Comparison of ENCODE assay signal across 8 cellular contexts in the genomic region with DNA sequence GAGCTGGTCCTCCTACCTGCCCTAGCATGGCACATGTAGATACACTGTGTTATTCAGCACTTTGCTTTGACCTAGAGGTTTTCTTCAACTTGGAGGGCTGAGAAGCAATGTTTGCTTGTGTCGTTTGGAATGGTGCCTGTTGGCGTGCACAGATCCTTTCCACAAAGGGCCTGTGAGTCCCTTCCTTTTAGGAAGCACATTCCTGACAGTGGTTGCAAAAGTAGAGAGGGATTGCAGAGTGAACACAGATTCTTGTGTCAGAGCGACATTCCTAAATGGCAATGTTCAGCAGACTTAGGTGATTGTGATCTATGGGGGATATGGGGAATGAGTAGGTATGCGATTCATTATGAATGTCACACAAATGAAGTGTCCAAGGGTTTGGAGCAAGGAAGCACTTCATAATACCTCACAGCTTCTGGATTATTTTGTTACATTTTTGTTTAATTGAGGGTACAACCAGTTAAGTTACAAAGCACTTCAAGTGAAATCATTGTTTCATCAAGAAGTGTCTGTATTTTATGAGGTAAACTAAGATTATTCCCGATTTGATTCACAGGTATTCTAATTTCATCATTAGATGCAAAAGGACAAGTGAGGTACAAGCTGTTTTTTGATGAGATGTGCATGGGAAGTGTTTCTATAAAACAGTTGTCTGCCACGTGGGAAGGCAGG. TPM values are rescaled to one million over a fixed set of nuclear protein-coding genes. Genes with fewer than 3 reads are reported as not detected.
DNase-seq lines count a peak whose midpoint lies in the region; ATAC-seq and TF ChIP-seq lines count a peak whose summit lies in the region.

No MANE protein-coding gene starts in this region.

- H3K27me3 Mint-ChIP-seq in CD4-positive, CD25-positive, alpha-beta regulatory T cell, result peaks cover 6% of the 10 kb centered on the region
- peaks cover 7% of the 10 kb centered on the region for H3K27me3 Mint-ChIP-seq in neural progenitor cell (ENCODE audit: insufficient read depth, low read depth)

- peaks cover 9% of the 10 kb centered on the region for H3F3A ChIP-seq in neural progenitor cell (ENCODE audit: low read depth)

- H3K4me2 ChIP-seq in OCI-LY3 (ENCODE audit: low read length), result peak overlapping the region; percentile 80
- peak overlapping the region; percentile 82 for H3K4me2 ChIP-seq in neural progenitor cell

- H2AFZ ChIP-seq in OCI-LY3 (ENCODE audit: low read depth, low read length), result no peak overlapping the region
- H2AFZ ChIP-seq in neural progenitor cell (replicated peaks), result peak overlapping the region; percentile 85

- H3K27me3 ChIP-seq in CD4-positive, CD25-positive, alpha-beta regulatory T cell (ENCODE audit: control insufficient read depth, insufficient read depth, low read length), result no peaks in the 10 kb centered on the region
- H3K27me3 ChIP-seq in OCI-LY3 (ENCODE audit: low read depth, low read length) (no peaks in the 10 kb centered on the region), neural progenitor cell (peaks cover 37% of the 10 kb centered on the region)

- H3K4me3 ChIP-seq in CD4-positive, CD25-positive, alpha-beta regulatory T cell (ENCODE audit: low read depth, low read length), result peak overlapping the region; percentile 89
- H3K4me3 ChIP-seq in OCI-LY3 (ENCODE audit: low read length), result peak overlapping the region; percentile 99
- peak overlapping the region; percentile 63 for H3K4me3 ChIP-seq in epithelial cell of proximal tubule (ENCODE audit: low read depth, low read length)
- H3K4me3 ChIP-seq in neural progenitor cell, result peak overlapping the region; percentile 50

- H3K27ac Mint-ChIP-seq in CD4-positive, CD25-positive, alpha-beta regulatory T cell, result peak overlapping the region; percentile 62 to 99 (median 94)
- H3K27ac Mint-ChIP-seq in neural progenitor cell, result no peak overlapping the region

- H3K9me3 Mint-ChIP-seq in CD4-positive, CD25-positive, alpha-beta regulatory T cell, result peaks cover 0 to 2% (median 0%) of the 10 kb centered on the region in 7 donors
- no peaks in the 10 kb centered on the region for H3K9me3 Mint-ChIP-seq in neural progenitor cell

- H3K4me1 Mint-ChIP-seq in CD4-positive, CD25-positive, alpha-beta regulatory T cell, result peaks cover 9 to 42% (median 24%) of the 10 kb centered on the region in 4 donors
- peaks cover 16% of the 10 kb centered on the region for H3K4me1 Mint-ChIP-seq in neural progenitor cell

- H4K20me1 ChIP-seq in OCI-LY3 (ENCODE audit: insufficient read depth, low read length) (peaks cover 8% of the 10 kb centered on the region), neural progenitor cell (ENCODE audit: low read depth) (no peaks in the 10 kb centered on the region)

- H3K36me3 ChIP-seq in CD4-positive, CD25-positive, alpha-beta regulatory T cell (ENCODE audit: control insufficient read depth, insufficient read depth, low read length), result no peaks in the 10 kb centered on the region
- H3K36me3 ChIP-seq in OCI-LY3 (replicated peaks; ENCODE audit: low read depth, low read length) (peaks cover 32% of the 10 kb centered on the region), neural progenitor cell (no peaks in the 10 kb centered on the region)

- no peak overlapping the region for H3K27ac ChIP-seq in CD4-positive, CD25-positive, alpha-beta regulatory T cell (ENCODE audit: insufficient read depth, low read length, poor library complexity, severe bottlenecking)
- H3K27ac ChIP-seq in OCI-LY3 (ENCODE audit: low read length) (peak overlapping the region; percentile 82), neural progenitor cell (no peak overlapping the region)

- peak overlapping the region; percentile 91 to 100 (median 98) for H3K4me3 Mint-ChIP-seq in CD4-positive, CD25-positive, alpha-beta regulatory T cell
- peak overlapping the region; percentile 85 for H3K4me3 Mint-ChIP-seq in neural progenitor cell

- H3K36me3 Mint-ChIP-seq in CD4-positive, CD25-positive, alpha-beta regulatory T cell, result no peaks in the 10 kb centered on the region
- no peaks in the 10 kb centered on the region for H3K36me3 Mint-ChIP-seq in neural progenitor cell

- H3K4me1 ChIP-seq in CD4-positive, CD25-positive, alpha-beta regulatory T cell (ENCODE audit: control insufficient read depth, insufficient read depth, low read length, poor library complexity, severe bottlenecking), result peaks cover 35% of the 10 kb centered on the region
- peaks cover 24% of the 10 kb centered on the region for H3K4me1 ChIP-seq in OCI-LY3 (ENCODE audit: low read length)
- no peaks in the 10 kb centered on the region for H3K4me1 ChIP-seq in neural progenitor cell

- peak overlapping the region; percentile 98 for H3K9ac ChIP-seq in OCI-LY3 (ENCODE audit: low read length)
- no peak overlapping the region for H3K9ac ChIP-seq in neural progenitor cell

- H3K9me3 ChIP-seq in CD4-positive, CD25-positive, alpha-beta regulatory T cell (ENCODE audit: control insufficient read depth in 2 of 2, low read length in 2 of 2), result no peaks in the 10 kb centered on the region
- H3K9me3 ChIP-seq in OCI-LY3 (ENCODE audit: insufficient read depth, low read length) (no peaks in the 10 kb centered on the region), neural progenitor cell (ENCODE audit: low read depth) (no peaks in the 10 kb centered on the region)

- no peak for ATAC-seq in CD4-positive, CD25-positive, alpha-beta regulatory T cell (ENCODE audit: low read depth in 2 of 2)

- DNase-seq in CD4-positive, CD25-positive, alpha-beta regulatory T cell, result no peak
- no peak for DNase-seq in epithelial cell of proximal tubule (ENCODE audit: low read depth)
- peak; percentile 14 for DNase-seq in neural progenitor cell (ENCODE audit: low spot score)
- no peak for DNase-seq in epidermal melanocyte (ENCODE audit: insufficient read length, low spot score)
- DNase-seq in MV-4-11 (lab: John Stamatoyannopoulos, UW), result no peak
- DNase-seq in SK-N-DZ (ENCODE audit: low spot score), result no peak
- DNase-seq in GM19238 (ENCODE audit: insufficient read length, low spot score), result no peak

- H3K79me2 ChIP-seq in OCI-LY3 (ENCODE audit: low read length) (peaks cover 43% of the 10 kb centered on the region), neural progenitor cell (ENCODE audit: low read depth) (no peaks in the 10 kb centered on the region)

- TF ChIP-seq CTCF in OCI-LY3 (IDR thresholded peaks at IDR 0.05; ENCODE audit: low read depth, low read length), result no peak
- no peak for TF ChIP-seq CTCF in epithelial cell of proximal tubule (conservative IDR thresholded peaks at IDR 0.05; ENCODE audit: low read depth, low read length)
- no peak for TF ChIP-seq CTCF in neural progenitor cell (IDR thresholded peaks at IDR 0.05)

RNA-seq across cellular contexts. Expression of gene RNF144B, which starts 0.7 kb away (rescaled TPM):
- 1.6 TPM for total RNA-seq in CD4-positive, CD25-positive, alpha-beta regulatory T cell
- 1 to 10 TPM in 2 of 4 donors, under 1 TPM in 2; 0.21 to 1.7 (median 1.0) TPM for polyA plus RNA-seq in CD4-positive, CD25-positive, alpha-beta regulatory T cell
- total RNA-seq in epithelial cell of proximal tubule, result 6.3 and 10.5 TPM in 2 replicates
- total RNA-seq in neural progenitor cell (ENCODE audit: low replicate concordance), result 0.15 and 0.75 TPM in 2 replicates
- polyA plus RNA-seq in SK-N-DZ (2014; cell fraction: cytosol; rRNA removed), result 0.05 TPM in 1 of 2 replicates, not detected in the other
- not detected in 2 replicates for polyA plus RNA-seq in SK-N-DZ (2014; cell fraction: nucleus; rRNA removed)
